Comparison of ENCODE assay signal across 8 cellular contexts in the genomic region with DNA sequence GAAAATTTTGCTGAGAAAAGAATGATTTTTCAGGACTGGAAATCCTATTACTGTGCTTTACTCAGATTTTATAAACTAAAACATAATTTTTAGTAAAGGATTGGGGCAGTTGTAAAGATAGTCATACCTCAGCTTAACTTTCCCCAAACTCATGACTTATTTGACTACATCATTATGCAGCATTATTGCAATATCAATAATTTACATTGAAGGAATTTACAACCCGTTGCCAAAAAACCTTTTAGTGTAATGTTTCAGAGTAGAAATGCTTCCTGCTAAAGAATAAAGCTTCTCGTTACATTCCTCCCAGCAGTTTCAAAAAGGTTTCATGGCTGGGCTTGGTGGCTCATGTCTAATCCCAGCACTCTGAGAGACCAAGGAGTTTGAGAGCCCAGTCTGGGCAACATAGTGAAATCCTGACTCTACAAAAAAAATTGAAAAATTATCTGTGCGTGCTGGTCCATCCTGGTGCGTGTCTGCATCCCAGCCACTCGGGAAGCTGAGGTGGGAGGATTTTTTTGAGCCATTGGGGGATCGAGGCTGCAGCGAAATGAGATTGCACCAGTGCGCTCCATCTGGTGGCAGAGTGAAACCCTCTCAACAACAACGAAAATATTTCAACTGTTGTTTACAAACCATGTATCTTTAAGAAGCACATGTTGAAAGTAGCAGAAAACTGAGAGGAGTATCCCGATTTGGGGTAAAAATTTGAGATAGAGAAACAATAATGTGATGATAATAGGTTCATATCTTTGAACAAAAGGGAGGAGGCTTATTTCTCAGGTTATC. TPM values are rescaled to one million over a fixed set of nuclear protein-coding genes. Genes with fewer than 3 reads are reported as not detected.
DNase-seq lines count a peak whose midpoint lies in the region; ATAC-seq, FAIRE-seq and TF ChIP-seq lines count a peak whose summit lies in the region.

No MANE protein-coding gene starts in this region.

- peak; percentile 39 for DNase-seq in activated T-cell treated with anti-CD3 and anti-CD28 coated beads, Interleukin-2, amount 50 U/mL, for 1 hour
- no peak for DNase-seq in activated T-cell treated with anti-CD3 and anti-CD28 coated beads, Interleukin-2, amount 50 U/mL, for 48 hours
- DNase-seq in NT2/D1 (ENCODE audit: low read depth, low spot score) (no peak), astrocyte of the cerebellum (ENCODE audit: low read depth) (no peak), keratinocyte (ENCODE audit: low read depth, low spot score) (no peak), NCI-H2196 (lab: John Stamatoyannopoulos, UW; ENCODE audit: unreplicated experiment) (no peak)
- peak; percentile 8 for DNase-seq in stimulated activated naive CD4-positive, alpha-beta T cell treated with Interleukin-2 at 50 U/mL for 16 hours (lab: John Stamatoyannopoulos, UW)

- H3K36me3 ChIP-seq in NT2/D1 (ENCODE audit: insufficient read depth, insufficient read length, low read length) (peaks cover 7% of the 10 kb centered on the region), keratinocyte (ENCODE audit: control insufficient read depth in 2 of 2, extremely low read depth in 1 of 2, insufficient read depth in 2 of 2, low read length in 2 of 2) (peaks cover 4 to 6% of the 10 kb centered on the region in 2 experiments)

- in situ Hi-C loops in astrocyte of the cerebellum (cut with HindIII; ENCODE audit: low sequenced_read_pairs): loop anchor here (5.0 kb wide), 4 partner anchors 67 to 342 kb away; a partner anchor contains a TSS

- H3K79me2 ChIP-seq in keratinocyte (ENCODE audit: control insufficient read depth, insufficient read depth, low read length): peaks cover 94% of the 10 kb centered on the region

- dilution Hi-C loops in keratinocyte (cut with MboI; ENCODE audit: extremely low pct_ligation_motif_present, low sequenced_read_pairs): loop anchor here (10.0 kb wide), 2 partner anchors 184 to 344 kb away; no protein-coding TSS in a partner anchor

- H3K27me3 ChIP-seq in NT2/D1 (ENCODE audit: insufficient read depth, insufficient read length): no peaks in the 10 kb centered on the region
- H3K27me3 ChIP-seq in keratinocyte (ENCODE audit: control insufficient read depth, extremely low read depth, insufficient read depth, low read length): no peaks in the 10 kb centered on the region

- H3K27ac ChIP-seq in keratinocyte (ENCODE audit: control insufficient read depth, insufficient read depth, low read length): peak overlapping the region; percentile 33

- FAIRE-seq in keratinocyte (lab: Jason Lieb, UNC): no peak

- H3K4me2 ChIP-seq in keratinocyte (ENCODE audit: control insufficient read depth, extremely low read depth, insufficient read depth, low read depth, low read length): peak overlapping the region; percentile 81

- peaks cover 59% of the 10 kb centered on the region for H4K20me1 ChIP-seq in keratinocyte (ENCODE audit: control insufficient read depth, extremely low read depth, insufficient read depth, low read length)

- H3K9me1 ChIP-seq in keratinocyte (ENCODE audit: control insufficient read depth, extremely low read depth, insufficient read depth, low read length): no peaks in the 10 kb centered on the region

- H3K4me1 ChIP-seq in NT2/D1 (ENCODE audit: insufficient read depth, insufficient read length) (no peaks in the 10 kb centered on the region), keratinocyte (ENCODE audit: control insufficient read depth, extremely low read depth, insufficient read depth, low read length) (peaks cover 28% of the 10 kb centered on the region)

- ATAC-seq in GM19351 (IDR thresholded peaks at IDR 0.05; ENCODE audit: unreplicated experiment): no peak

- no peaks in the 10 kb centered on the region for H3K9me3 ChIP-seq in NT2/D1 (ENCODE audit: insufficient read depth, low read length)
- no peaks in the 10 kb centered on the region for H3K9me3 ChIP-seq in keratinocyte (ENCODE audit: control insufficient read depth, low read depth, low read length)

- H3K4me3 ChIP-seq in NT2/D1 (ENCODE audit: insufficient read length, low read depth) (peak overlapping the region; percentile 15), astrocyte of the cerebellum (ENCODE audit: low read depth, low read length) (peak overlapping the region; percentile 1), keratinocyte (ENCODE audit: control insufficient read depth in 2 of 3, extremely low read depth in 1 of 3, insufficient read depth in 2 of 3, low read depth in 1 of 3, low read length in 3 of 3) (peak overlapping the region; percentile 2 to 92 (median 90))

- H3K9ac ChIP-seq in NT2/D1 (ENCODE audit: insufficient read length, low read depth): peak overlapping the region; percentile 21
- H3K9ac ChIP-seq in keratinocyte (ENCODE audit: control insufficient read depth, extremely low read depth, insufficient read depth, low read length): peak overlapping the region; percentile 46

- TF ChIP-seq CTCF in astrocyte of the cerebellum (IDR thresholded peaks at IDR 0.05; ENCODE audit: low read depth, low read length, missing control alignments) (peak; percentile 67), keratinocyte (optimal IDR thresholded peaks at IDR 0.05 in 1 of 3, IDR thresholded peaks at IDR 0.05 in 1 of 3, conservative IDR thresholded peaks at IDR 0.05 in 1 of 3; ENCODE audit: extremely low read depth in 1 of 3, insufficient read depth in 2 of 3, low read length in 3 of 3) (peak; percentile 64 to 67 (median 67))

- H2AFZ ChIP-seq in keratinocyte (ENCODE audit: control insufficient read depth, low read length): no peak overlapping the region

RNA-seq across cellular contexts. Expression of a gene that starts 4.4 kb away (rescaled TPM):
- 51.4 to 105 TPM (median 90.9 TPM) in 3 replicates for polyA plus RNA-seq in keratinocyte
- 39.1 TPM for polyA plus RNA-seq in keratinocyte (2011; ENCODE audit: low read depth)
- 62.6 and 121 TPM in 2 replicates for polyA plus RNA-seq in keratinocyte (2011; cell fraction: cytosol; rRNA removed)
- 42.8 and 66.6 TPM in 2 replicates for polyA plus RNA-seq in keratinocyte (2011; cell fraction: nucleus; rRNA removed)
- polyA plus RNA-seq in keratinocyte (2012; ENCODE audit: low replicate concordance): 63.5 and 76.8 TPM in 2 replicates
- 15.6 to 116 TPM (median 55.7 TPM) in 3 replicates for polyA minus RNA-seq in keratinocyte
- polyA minus RNA-seq in keratinocyte (2011; cell fraction: cytosol; rRNA and poly(A)+ RNA removed): 76.4 TPM
- polyA minus RNA-seq in keratinocyte (2011; cell fraction: nucleus; rRNA and poly(A)+ RNA removed): 27.3 and 48.6 TPM in 2 replicates

Comparison
In these comparisons a context has a peak if more than half of its experiments do, and no peak if none do; other contexts are left out.
1. DNase-seq: peak in activated T-cell treated with anti-CD3 and anti-CD28 coated beads, Interleukin-2, amount 50 U/mL, for 1 hour (single experiment) and stimulated activated naive CD4-positive, alpha-beta T cell treated with Interleukin-2 at 50 U/mL for 16 hours (single experiment); none in activated T-cell treated with anti-CD3 and anti-CD28 coated beads, Interleukin-2, amount 50 U/mL, for 48 hours (0 of 2), NT2/D1 (single experiment), astrocyte of the cerebellum (single experiment), keratinocyte (single experiment) and NCI-H2196 (single experiment).
2. H3K4me3 ChIP-seq: peak in every context shown above with its lines; median percentile 90 in keratinocyte; 15 in NT2/D1; 1 in astrocyte of the cerebellum.